ENCODE assay signal across 8 cellular contexts in the genomic region with DNA sequence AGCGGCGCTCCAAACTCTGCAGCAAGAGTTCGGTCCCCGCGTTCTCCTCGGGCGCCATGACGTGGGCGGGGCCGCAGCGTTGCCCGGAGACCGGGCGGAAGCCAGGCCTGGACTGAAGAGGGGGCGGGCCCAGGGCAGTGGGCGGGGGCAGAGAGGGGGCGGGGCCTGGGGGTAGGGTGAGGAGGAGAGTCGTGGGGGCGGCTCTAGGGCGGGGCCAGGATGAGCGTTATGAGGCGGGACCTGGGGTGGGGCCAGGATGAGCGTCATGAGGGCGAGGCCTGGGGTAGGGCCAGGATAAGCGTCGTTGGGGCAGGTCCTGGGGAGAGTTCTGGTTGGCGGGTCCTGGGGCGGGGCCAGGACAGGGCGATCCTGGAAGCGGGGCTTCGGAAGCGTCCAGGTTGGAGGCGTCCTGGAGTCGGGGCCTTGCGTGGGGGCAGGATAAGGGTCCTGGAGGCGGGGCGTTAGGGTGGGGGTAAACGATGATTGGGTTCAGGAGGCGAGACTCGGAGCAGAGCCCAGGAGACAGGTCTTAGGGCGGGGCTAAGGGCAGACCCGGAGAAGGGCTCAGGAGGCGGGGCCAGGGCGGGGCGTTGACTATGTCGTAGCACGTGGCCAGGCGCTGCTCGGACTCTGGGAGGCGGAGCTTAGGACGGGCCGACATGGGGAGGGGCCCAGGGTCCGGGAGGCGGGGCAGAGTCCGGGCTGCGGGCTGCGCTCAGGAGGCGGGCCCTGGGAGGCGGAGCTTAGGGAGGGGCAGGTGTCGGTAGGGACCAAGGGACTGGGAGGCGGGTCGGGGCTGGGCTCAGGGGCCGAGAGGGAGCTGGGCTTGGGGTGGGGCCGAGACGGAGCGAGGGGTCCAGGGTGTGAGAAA.
DNase-seq lines count a peak whose midpoint lies in the region; ATAC-seq, FAIRE-seq and TF ChIP-seq lines count a peak whose summit lies in the region.
"Not testable (repeated sequence)": the region's sequence is repeated elsewhere in the genome, so short reads cannot be mapped to it uniquely, and the experiment has no call there.

No MANE protein-coding gene starts in this region.

- H3K27ac ChIP-seq in AG04450 (ENCODE audit: low read depth, low read length), result peak overlapping the region; percentile 61
- H3K27ac ChIP-seq in keratinocyte (ENCODE audit: control insufficient read depth, insufficient read depth, low read length), result peak overlapping the region; percentile 82

- not testable (repeated sequence) for H4K20me1 ChIP-seq in keratinocyte (ENCODE audit: control insufficient read depth, extremely low read depth, insufficient read depth, low read length)

- H3K27me3 ChIP-seq in AG04450 (ENCODE audit: control insufficient read depth, insufficient read depth, low read length); keratinocyte (ENCODE audit: control insufficient read depth, extremely low read depth, insufficient read depth, low read length): not testable (repeated sequence)

- H3K9me3 ChIP-seq in AG04450 (ENCODE audit: control insufficient read depth, insufficient read depth, low read length); keratinocyte (ENCODE audit: control insufficient read depth, low read depth, low read length): not testable (repeated sequence)

- H2AFZ ChIP-seq in keratinocyte (ENCODE audit: control insufficient read depth, low read length), result peak overlapping the region; percentile 76

- peak overlapping the region; percentile 70 for H3K4me2 ChIP-seq in keratinocyte (ENCODE audit: control insufficient read depth, extremely low read depth, insufficient read depth, low read depth, low read length)

- CTCF ChIA-PET in AG04450 (lab: Charles Lee), result not testable (repeated sequence)

- peak overlapping the region; percentile 90 for H3K9ac ChIP-seq in keratinocyte (ENCODE audit: control insufficient read depth, extremely low read depth, insufficient read depth, low read length)

- not testable (repeated sequence) for TF ChIP-seq CTCF in AG04450 (IDR thresholded peaks at IDR 0.05; ENCODE audit: low read depth, low read length); keratinocyte (optimal IDR thresholded peaks at IDR 0.05 in 1 of 3, IDR thresholded peaks at IDR 0.05 in 1 of 3, conservative IDR thresholded peaks at IDR 0.05 in 1 of 3; ENCODE audit: extremely low read depth in 1 of 3, insufficient read depth in 2 of 3, low read length in 3 of 3)

- dilution Hi-C loops in keratinocyte (cut with MboI; ENCODE audit: extremely low pct_ligation_motif_present, low sequenced_read_pairs), result not testable (repeated sequence)

- H3K4me3 ChIP-seq in AG04450 (ENCODE audit: low read depth, low read length) (peak overlapping the region; percentile 68), keratinocyte (ENCODE audit: control insufficient read depth in 2 of 3, extremely low read depth in 1 of 3, insufficient read depth in 2 of 3, low read depth in 1 of 3, low read length in 3 of 3) (peak overlapping the region; percentile 68 to 86 (median 72))

- ATAC-seq in GM19025 (IDR thresholded peaks at IDR 0.05; ENCODE audit: low read depth, unreplicated experiment) (peak; percentile 84), HG03442 (IDR thresholded peaks at IDR 0.05; ENCODE audit: unreplicated experiment) (peak; percentile 88)

- H3K9me1 ChIP-seq in keratinocyte (ENCODE audit: control insufficient read depth, extremely low read depth, insufficient read depth, low read length), result not testable (repeated sequence)

- DNase-seq in AG04450 (ENCODE audit: low read depth, low spot score) (peak; percentile 95), NCI-H510A treated with DMSO at 0.1 percent for 48 hours (lab: John Stamatoyannopoulos, UW) (peak; percentile 94), cerebellum (ENCODE audit: low spot score) (peak; percentile 97), keratinocyte (ENCODE audit: low read depth, low spot score) (peak; percentile 87)
- peak; percentile 93 to 98 for DNase-seq in activated CD4-positive, alpha-beta T cell treated with anti-CD3 and anti-CD28 coated beads for 24 hours (ENCODE audit: low read depth in 2 of 2)
- DNase-seq in stimulated activated CD4-positive, alpha-beta T cell treated with anti-CD3 and anti-CD28 coated beads, Interleukin-12 subunit alpha, Interleukin-12 subunit beta, amount 100 ng/mL, for 24 hours (ENCODE audit: low read depth in 2 of 2), result peak; percentile 98 to 99

- H3K36me3 ChIP-seq in keratinocyte (ENCODE audit: control insufficient read depth in 2 of 2, extremely low read depth in 1 of 2, insufficient read depth in 2 of 2, low read length in 2 of 2), result not testable (repeated sequence)

- not testable (repeated sequence) for FAIRE-seq in keratinocyte (lab: Jason Lieb, UNC)

- H3K79me2 ChIP-seq in keratinocyte (ENCODE audit: control insufficient read depth, insufficient read depth, low read length), result not testable (repeated sequence)

- POLR2A ChIA-PET in AG04450 (lab: Yijun Ruan, JAX), result not testable (repeated sequence)

- not testable (repeated sequence) for H3K4me1 ChIP-seq in keratinocyte (ENCODE audit: control insufficient read depth, extremely low read depth, insufficient read depth, low read length)

Comparison
In these comparisons a context has a peak if more than half of its experiments do, and no peak if none do; other contexts are left out.
1. Peak in every context shown above with its lines: DNase-seq, ATAC-seq, H3K4me3 ChIP-seq and H3K27ac ChIP-seq.